ENCODE assay signal across 8 cellular contexts in genomic region chr17:40315678-40316570, GRCh38. TPM values are rescaled to one million over a fixed set of nuclear protein-coding genes. Genes with fewer than 3 reads are reported as not detected.
A peak's percentile ranks its signal among the peaks of the same experiment; 100 is the strongest.
DNase-seq lines count a peak whose midpoint lies in the region; TF ChIP-seq lines count a peak whose summit lies in the region.

No MANE protein-coding gene starts in this region.

- peak overlapping the region; percentile 54 for H3K9ac ChIP-seq in Loucy (ENCODE audit: low read depth, low read length, poor library complexity, severe bottlenecking)
- no peak overlapping the region for H3K9ac ChIP-seq in neural progenitor cell

- no peak overlapping the region for H3K4me3 ChIP-seq in CD4-positive, alpha-beta memory T cell (ENCODE audit: low read length in 2 of 2)
- H3K4me3 ChIP-seq in Loucy (ENCODE audit: low read length, poor library complexity, severe bottlenecking): peak overlapping the region; percentile 51
- peak overlapping the region; percentile 83 for H3K4me3 ChIP-seq in coronary artery
- H3K4me3 ChIP-seq in neural progenitor cell: peak overlapping the region; percentile 73

- H3F3A ChIP-seq in Loucy (ENCODE audit: low read depth): peaks cover 5% of the 10 kb centered on the region; the same call in 1 of the 2 replicates
- H3F3A ChIP-seq in neural progenitor cell (ENCODE audit: low read depth): peaks cover 23% of the 10 kb centered on the region

- H3K4me2 ChIP-seq in Loucy (ENCODE audit: low read depth, low read length, poor library complexity, severe bottlenecking) (peak overlapping the region; percentile 78), neural progenitor cell (peak overlapping the region; percentile 91)

- peaks cover 75% of the 10 kb centered on the region for H3K4me1 ChIP-seq in CD4-positive, alpha-beta memory T cell (ENCODE audit: insufficient read depth, low read length)
- H3K4me1 ChIP-seq in Loucy (ENCODE audit: insufficient read depth, low read length, poor library complexity, severe bottlenecking) (peaks cover 88% of the 10 kb centered on the region), neural progenitor cell (peaks cover 44% of the 10 kb centered on the region)

- no peak for TF ChIP-seq CTCF in Loucy (conservative IDR thresholded peaks at IDR 0.05; ENCODE audit: low read length)
- no peak for TF ChIP-seq CTCF in coronary artery (IDR thresholded peaks at IDR 0.05)
- TF ChIP-seq CTCF in neural progenitor cell (IDR thresholded peaks at IDR 0.05): no peak

- H3K36me3 ChIP-seq in CD4-positive, alpha-beta memory T cell (ENCODE audit: insufficient read depth, low read length): no peaks in the 10 kb centered on the region
- no peaks in the 10 kb centered on the region for H3K36me3 ChIP-seq in Loucy (ENCODE audit: insufficient read depth, low read length)
- H3K36me3 ChIP-seq in neural progenitor cell: no peaks in the 10 kb centered on the region

- intact Hi-C loops in CD4-positive, alpha-beta memory T cell (cut with micrococcal nuclease): no loop called here

- peaks cover 37 to 93% (median 60%) of the 10 kb centered on the region in 4 donors for H3K4me1 Mint-ChIP-seq in CD4-positive, alpha-beta memory T cell
- peaks cover 60% of the 10 kb centered on the region for H3K4me1 Mint-ChIP-seq in neural progenitor cell

- H3K79me2 ChIP-seq in Loucy (ENCODE audit: insufficient read depth, low read length) (peaks cover 38% of the 10 kb centered on the region), neural progenitor cell (ENCODE audit: low read depth) (peaks cover 15% of the 10 kb centered on the region)

- H3K27ac Mint-ChIP-seq in CD4-positive, alpha-beta memory T cell: peak overlapping the region in 5 of 7 donors; percentile 29 to 74 (median 57)
- no peak overlapping the region for H3K27ac Mint-ChIP-seq in neural progenitor cell

- peaks cover 12% of the 10 kb centered on the region for H4K20me1 ChIP-seq in Loucy (ENCODE audit: insufficient read depth, low read length, poor library complexity, severe bottlenecking)
- peaks cover 32% of the 10 kb centered on the region for H4K20me1 ChIP-seq in neural progenitor cell (ENCODE audit: low read depth)

- peak overlapping the region in 6 of 8 donors; percentile 6 to 73 (median 30) for H3K4me3 Mint-ChIP-seq in CD4-positive, alpha-beta memory T cell
- H3K4me3 Mint-ChIP-seq in neural progenitor cell: peak overlapping the region; percentile 79

- no peaks in the 10 kb centered on the region for H3K9me3 ChIP-seq in CD4-positive, alpha-beta memory T cell (ENCODE audit: control insufficient read depth in 1 of 2, low read length in 2 of 2)
- H3K9me3 ChIP-seq in Loucy (ENCODE audit: insufficient read depth, low read depth, low read length): no peaks in the 10 kb centered on the region
- H3K9me3 ChIP-seq in neural progenitor cell (ENCODE audit: low read depth): no peaks in the 10 kb centered on the region

- POLR2A ChIA-PET in CD4-positive, alpha-beta memory T cell (lab: Charles Lee; ENCODE audit: partially characterized antibody): interaction anchor here (1.0 to 37.1 kb wide), 5 partner anchors 5 to 286 kb away, joined by 3 to 1054 read pairs (median 367); partner anchors contain the start of gene RARA

- H2AFZ ChIP-seq in Loucy (ENCODE audit: low read length): no peak overlapping the region
- no peak overlapping the region for H2AFZ ChIP-seq in neural progenitor cell (replicated peaks)

- H3K9me3 Mint-ChIP-seq in CD4-positive, alpha-beta memory T cell: no peaks in the 10 kb centered on the region
- no peaks in the 10 kb centered on the region for H3K9me3 Mint-ChIP-seq in neural progenitor cell

- H3K36me3 Mint-ChIP-seq in CD4-positive, alpha-beta memory T cell: peaks cover 0 to 22% of the 10 kb centered on the region in 2 donors
- H3K36me3 Mint-ChIP-seq in neural progenitor cell: no peaks in the 10 kb centered on the region

- H3K27ac ChIP-seq in CD4-positive, alpha-beta memory T cell (ENCODE audit: low read depth, low read length): no peak overlapping the region
- H3K27ac ChIP-seq in coronary artery (peak overlapping the region; percentile 90 to 92), neural progenitor cell (no peak overlapping the region)

- no peaks in the 10 kb centered on the region for H3K9me2 ChIP-seq in Loucy (replicated peaks; ENCODE audit: low read depth, low read length)

- DNase-seq in CD4-positive, alpha-beta memory T cell: no peak
- peak; percentile 68 for DNase-seq in coronary artery (ENCODE audit: low spot score)
- no peak for DNase-seq in neural progenitor cell (ENCODE audit: low spot score)
- no peak for DNase-seq in NCI-H2227 treated with DMSO at 0.1 percent for 48 hours (lab: John Stamatoyannopoulos, UW)
- DNase-seq in NCI-H2196 (lab: John Stamatoyannopoulos, UW; ENCODE audit: unreplicated experiment): no peak
- no peak for DNase-seq in NK-92 (lab: John Stamatoyannopoulos, UW; ENCODE audit: unreplicated experiment)
- no peak for DNase-seq in OCI-M2 (lab: John Stamatoyannopoulos, UW; ENCODE audit: unreplicated experiment)

- CTCF ChIA-PET in CD4-positive, alpha-beta memory T cell (lab: Charles Lee; ENCODE audit: partially characterized antibody): interaction anchor here (1.3 to 18.7 kb wide), 6 partner anchors 9 to 42 kb away, joined by 3 to 252 read pairs (median 25); partner anchors contain the start of gene RARA

- no peaks in the 10 kb centered on the region for H3K27me3 Mint-ChIP-seq in CD4-positive, alpha-beta memory T cell
- peaks cover 7% of the 10 kb centered on the region for H3K27me3 Mint-ChIP-seq in neural progenitor cell (ENCODE audit: insufficient read depth, low read depth)

- no peaks in the 10 kb centered on the region for H3K27me3 ChIP-seq in CD4-positive, alpha-beta memory T cell (ENCODE audit: insufficient read depth, low read length)
- H3K27me3 ChIP-seq in Loucy (ENCODE audit: insufficient read depth, low read length, poor library complexity, severe bottlenecking) (no peaks in the 10 kb centered on the region), neural progenitor cell (peaks cover 31% of the 10 kb centered on the region)

RNA-seq across cellular contexts. Expression of gene RARA, which starts 6.9 kb away (rescaled TPM):
- total RNA-seq in CD4-positive, alpha-beta memory T cell: 10 to 100 TPM; 54.1 to 54.5 TPM
- polyA plus RNA-seq in CD4-positive, alpha-beta memory T cell: 10 to 100 TPM in 1 of 2 donors, 1 to 10 TPM in 1; 5.1 to 20.7 TPM
- 9.0 and 9.4 TPM in 2 replicates for total RNA-seq in neural progenitor cell (ENCODE audit: low replicate concordance)

RNA-seq across cellular contexts. Expression of gene CDC6, which starts 28.2 kb away (rescaled TPM):
- 1 to 10 TPM in 1 of 2 experiments, under 1 TPM in 1; 0.72 to 2.1 TPM for total RNA-seq in CD4-positive, alpha-beta memory T cell
- under 1 TPM; 0.61 to 0.87 TPM for polyA plus RNA-seq in CD4-positive, alpha-beta memory T cell
- 54.6 and 65.3 TPM in 2 replicates for total RNA-seq in neural progenitor cell (ENCODE audit: low replicate concordance)

RNA-seq across cellular contexts. Expression of gene GJD3, which starts 48.6 kb away (rescaled TPM):
- not detected for total RNA-seq in CD4-positive, alpha-beta memory T cell
- polyA plus RNA-seq in CD4-positive, alpha-beta memory T cell: not detected
- not detected in 2 replicates for total RNA-seq in neural progenitor cell (ENCODE audit: low replicate concordance)

Comparison
In these comparisons a context has a peak if more than half of its experiments do, and no peak if none do; other contexts are left out.
1. H3K27ac ChIP-seq: peak in coronary artery (2 of 2); none in CD4-positive, alpha-beta memory T cell (single experiment) and neural progenitor cell (single experiment).
2. H3K4me3 ChIP-seq: peak in Loucy (single experiment), coronary artery (single experiment) and neural progenitor cell (single experiment); none in CD4-positive, alpha-beta memory T cell (0 of 2).
3. RNA of gene CDC6, which starts 28.2 kb away (total RNA-seq): 54.6 to 65.3 TPM in neural progenitor cell; 0.72 to 2.1 TPM in CD4-positive, alpha-beta memory T cell; every median in the first group is over 10 times any median in the second.